In the genomic region with DNA sequence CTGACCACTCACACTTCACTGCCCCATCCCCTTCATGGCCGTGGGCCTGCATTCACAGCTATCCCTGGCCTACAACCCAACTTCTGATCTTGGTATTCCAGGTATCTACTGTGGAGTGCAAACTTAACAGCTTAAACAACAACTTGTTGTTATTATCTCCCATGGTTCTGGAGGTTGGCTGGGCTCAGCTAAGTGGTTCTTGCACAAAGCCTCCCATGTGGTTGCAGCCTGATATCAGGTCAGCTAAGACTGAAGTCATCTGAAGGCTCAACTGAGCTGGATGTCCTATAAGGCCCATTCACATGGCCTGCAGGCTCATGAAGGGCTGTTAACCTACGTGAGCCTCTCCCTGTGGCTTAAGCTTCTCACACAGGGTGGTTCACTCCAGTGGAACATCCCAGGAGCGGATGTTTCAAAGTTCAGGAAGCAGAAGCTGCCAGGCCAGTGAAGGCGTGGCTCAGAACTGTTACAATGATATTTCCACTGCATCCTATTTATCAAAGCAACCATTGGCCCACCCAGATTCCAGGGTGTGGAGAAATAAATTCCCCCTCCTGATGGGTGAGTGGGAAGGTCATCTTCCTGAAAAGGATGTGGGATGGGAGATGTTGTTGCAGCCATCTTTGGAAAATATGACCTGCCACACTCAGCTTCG, we compare ENCODE assay signal across 1 cellular context.
TF ChIP-seq lines count a peak whose summit lies in the region.

No MANE protein-coding gene starts in this region.

TF ChIP-seq in IMR-90, 13 proteins besides CTCF, POLR2A, EP300 and RAD21:
- TF ChIP-seq, protein P1, sequence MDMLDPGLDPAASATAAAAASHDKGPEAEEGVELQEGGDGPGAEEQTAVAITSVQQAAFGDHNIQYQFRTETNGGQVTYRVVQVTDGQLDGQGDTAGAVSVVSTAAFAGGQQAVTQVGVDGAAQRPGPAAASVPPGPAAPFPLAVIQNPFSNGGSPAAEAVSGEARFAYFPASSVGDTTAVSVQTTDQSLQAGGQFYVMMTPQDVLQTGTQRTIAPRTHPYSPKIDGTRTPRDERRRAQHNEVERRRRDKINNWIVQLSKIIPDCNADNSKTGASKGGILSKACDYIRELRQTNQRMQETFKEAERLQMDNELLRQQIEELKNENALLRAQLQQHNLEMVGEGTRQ (IDR thresholded peaks at IDR 0.05; ENCODE audit: low read depth, low read length): no peak
